8 cellular contexts compared by ENCODE assay signal in genomic region chr21:36589352-36589971, GRCh38.
DNase-seq lines count a peak whose midpoint lies in the region; ATAC-seq and TF ChIP-seq lines count a peak whose summit lies in the region.

No MANE protein-coding gene starts in this region.

- H3K9ac ChIP-seq in Karpas-422 (ENCODE audit: low read length) = no peak overlapping the region

- H3K9me2 ChIP-seq in Karpas-422 (replicated peaks; ENCODE audit: insufficient read depth, low read length) = no peaks in the 10 kb centered on the region

- H3K4me3 Mint-ChIP-seq in activated CD8-positive, alpha-beta T cell treated with anti-CD3 and anti-CD28 coated beads, Interleukin-2, amount 10 ng/mL, durations not matched to agents 7 days and 5 days = no peak overlapping the region

- H3K4me3 ChIP-seq in Karpas-422 (ENCODE audit: low read length) (no peak overlapping the region), iPS DF 6.9 (ENCODE audit: low read length) (no peak overlapping the region), stomach (no peak overlapping the region)

- H3K79me2 ChIP-seq in Karpas-422 (ENCODE audit: low read length) = no peaks in the 10 kb centered on the region

- no peaks in the 10 kb centered on the region for H3K9me3 ChIP-seq in Karpas-422 (ENCODE audit: low read length)
- no peaks in the 10 kb centered on the region for H3K9me3 ChIP-seq in iPS DF 6.9 (ENCODE audit: control insufficient read depth, insufficient read depth, low read length)
- H3K9me3 ChIP-seq in stomach = peaks cover 0 to 6% (median 0%) of the 10 kb centered on the region in 4 donors

- H3K27ac ChIP-seq in Karpas-422 (ENCODE audit: low read length) = no peak overlapping the region
- H3K27ac ChIP-seq in iPS DF 6.9 (ENCODE audit: low read length) = no peak overlapping the region
- H3K27ac ChIP-seq in stomach = no peak overlapping the region

- no peaks in the 10 kb centered on the region for H3K27me3 Mint-ChIP-seq in activated CD8-positive, alpha-beta T cell treated with anti-CD3 and anti-CD28 coated beads, Interleukin-2, amount 10 ng/mL, durations not matched to agents 7 days and 5 days (ENCODE audit: low read depth)

- no peak for TF ChIP-seq EP300 in stomach (IDR thresholded peaks at IDR 0.05)

- CTCF ChIA-PET in activated CD8-positive, alpha-beta T cell treated with anti-CD3 and anti-CD28 coated beads, Interleukin-2, amount 10 ng/mL, durations not matched to agents 7 days and 5 days (lab: Charles Lee) = interaction anchor here (1.0 kb wide), 1 partner anchor 10 kb away, joined by 4 read pairs; no protein-coding TSS in a partner anchor

- WGBS in iPS DF 6.9 (ENCODE audit: insufficient coverage, insufficient read length) = no CpG with 5 or more reads among the region's 10 CpGs
- WGBS in stomach, 5 donors = 33 to 43% (median 40%) methylated on average over 10 of the region's 10 CpGs

- H3K27me3 ChIP-seq in Karpas-422 (ENCODE audit: low read length) = no peaks in the 10 kb centered on the region
- no peaks in the 10 kb centered on the region for H3K27me3 ChIP-seq in iPS DF 6.9 (ENCODE audit: control insufficient read depth, insufficient read depth, low read length)
- peaks cover 0 to 8% (median 3%) of the 10 kb centered on the region in 3 donors for H3K27me3 ChIP-seq in stomach

- no peak overlapping the region for H2AFZ ChIP-seq in Karpas-422 (ENCODE audit: low read length)

- 0 out of 2 replicates have a peak, but pooled peaks cover 3% of the 10 kb centered on the region for H4K20me1 ChIP-seq in Karpas-422 (ENCODE audit: insufficient read depth, low read depth, low read length)

- no peaks in the 10 kb centered on the region for H3K9me3 Mint-ChIP-seq in activated CD8-positive, alpha-beta T cell treated with anti-CD3 and anti-CD28 coated beads, Interleukin-2, amount 10 ng/mL, durations not matched to agents 7 days and 5 days (ENCODE audit: insufficient read depth)

- intact Hi-C loops in stomach (cut with DNase I; ENCODE audit: low total_unique reads) = no loop called here

- no peak overlapping the region for H3K4me2 ChIP-seq in Karpas-422 (ENCODE audit: low read depth, low read length, poor library complexity, severe bottlenecking)

- POLR2A ChIA-PET in activated CD8-positive, alpha-beta T cell treated with anti-CD3 and anti-CD28 coated beads, Interleukin-2, amount 10 ng/mL, durations not matched to agents 7 days and 5 days (lab: Charles Lee) = no interaction called here

- no peak overlapping the region for H3K27ac Mint-ChIP-seq in activated CD8-positive, alpha-beta T cell treated with anti-CD3 and anti-CD28 coated beads, Interleukin-2, amount 10 ng/mL, durations not matched to agents 7 days and 5 days

- DNase-seq in SHP77 treated with DMSO at 0.1 percent for 48 hours (lab: John Stamatoyannopoulos, UW) (peak; percentile 16), SHP77 (lab: John Stamatoyannopoulos, UW) (no peak), Karpas-422 (peak; percentile 80), iPS DF 6.9 (ENCODE audit: low read depth, low spot score) (peak; percentile 11), stomach (peak; percentile 54)
- peak; percentile 36 for DNase-seq in activated CD8-positive, alpha-beta T cell treated with anti-CD3 and anti-CD28 coated beads, Interleukin-2, amount 10 ng/mL, durations not matched to agents 7 days and 5 days

- H3K4me1 ChIP-seq in Karpas-422 (ENCODE audit: low read length) (no peaks in the 10 kb centered on the region), iPS DF 6.9 (ENCODE audit: control insufficient read depth, insufficient read depth, low read length) (no peaks in the 10 kb centered on the region), stomach (no peaks in the 10 kb centered on the region)

- no peaks in the 10 kb centered on the region for H3K36me3 Mint-ChIP-seq in activated CD8-positive, alpha-beta T cell treated with anti-CD3 and anti-CD28 coated beads, Interleukin-2, amount 10 ng/mL, durations not matched to agents 7 days and 5 days (ENCODE audit: low read depth)

- H3K36me3 ChIP-seq in Karpas-422 (ENCODE audit: insufficient read depth, low read length) = no peaks in the 10 kb centered on the region
- no peaks in the 10 kb centered on the region for H3K36me3 ChIP-seq in iPS DF 6.9 (ENCODE audit: control insufficient read depth, insufficient read depth, low read length)
- no peaks in the 10 kb centered on the region for H3K36me3 ChIP-seq in stomach

- TF ChIP-seq POLR2A in stomach (IDR thresholded peaks at IDR 0.05) = no peak

- ATAC-seq in activated CD8-positive, alpha-beta T cell treated with anti-CD3 and anti-CD28 coated beads, Interleukin-2, amount 10 ng/mL, durations not matched to agents 7 days and 5 days = peak; percentile 55
- ATAC-seq in HG02678 (IDR thresholded peaks at IDR 0.05; ENCODE audit: unreplicated experiment) (no peak), HG02588 (IDR thresholded peaks at IDR 0.05; ENCODE audit: unreplicated experiment) (no peak)

- H3K4me1 Mint-ChIP-seq in activated CD8-positive, alpha-beta T cell treated with anti-CD3 and anti-CD28 coated beads, Interleukin-2, amount 10 ng/mL, durations not matched to agents 7 days and 5 days (ENCODE audit: low read depth) = no peaks in the 10 kb centered on the region

- peak in 1 of 7 experiments; percentile 53 for TF ChIP-seq CTCF in stomach (IDR thresholded peaks at IDR 0.05)

Comparison
In these comparisons a context has a peak if more than half of its experiments do, and no peak if none do; other contexts are left out.
1. DNase-seq: peak in SHP77 treated with DMSO at 0.1 percent for 48 hours (single experiment), Karpas-422 (single experiment), activated CD8-positive, alpha-beta T cell treated with anti-CD3 and anti-CD28 coated beads, Interleukin-2, amount 10 ng/mL, durations not matched to agents 7 days and 5 days (single experiment), iPS DF 6.9 (single experiment) and stomach (single experiment); none in SHP77 (0 of 2).